20 cellular contexts compared by ENCODE assay signal in genomic region chr18:43276471-43276870, GRCh38. TPM values are rescaled to one million over a fixed set of nuclear protein-coding genes. Genes with fewer than 3 reads are reported as not detected.
DNase-seq lines count a peak whose midpoint lies in the region; ATAC-seq, FAIRE-seq and TF ChIP-seq lines count a peak whose summit lies in the region.
"Had no signal": no experiment of that assay in that cellular context is flagged by ENCODE, and none has a peak within 500 bp of the region (broad histone marks: within the 10 kb centered on the region; RNA-seq: fewer than 3 reads in every experiment).

No MANE protein-coding gene starts in this region.

- H3K4me3 ChIP-seq in HUES48 (ENCODE audit: low read depth, low read length): peak overlapping the region; percentile 58
- H3K4me3 ChIP-seq: right lobe of liver, upper lobe of left lung had no signal

- TF ChIP-seq CTCF in VCaP (conservative IDR thresholded peaks at IDR 0.05) (no peak), foreskin keratinocyte (conservative IDR thresholded peaks at IDR 0.05) (no peak)

- no peaks in the 10 kb centered on the region for H3K9me3 ChIP-seq in HUES48 (ENCODE audit: control insufficient read depth, insufficient read depth, low read length)
- H3K9me3 ChIP-seq: right lobe of liver, upper lobe of left lung had no signal

- H3K27me3 ChIP-seq in HUES48 (ENCODE audit: control insufficient read depth, insufficient read depth, low read length) (no peaks in the 10 kb centered on the region), foreskin keratinocyte (no peaks in the 10 kb centered on the region)
- H3K27me3 ChIP-seq: right lobe of liver, upper lobe of left lung had no signal

- FAIRE-seq in islet of Langerhans (lab: Jason Lieb, UNC): peak; percentile 47
- FAIRE-seq: frontal cortex, GM12891 had no signal

- H3K9ac ChIP-seq in HUES48 (ENCODE audit: low read depth, low read length): no peak overlapping the region

- H3K4me1 ChIP-seq in HUES48 (ENCODE audit: control insufficient read depth, insufficient read depth, low read length) (peaks cover 19% of the 10 kb centered on the region), foreskin keratinocyte (no peaks in the 10 kb centered on the region)
- H3K4me1 ChIP-seq: right lobe of liver, upper lobe of left lung had no signal

- peak; percentile 74 for DNase-seq in NCI-H1092 treated with DMSO at 0.1 percent for 48 hours (lab: John Stamatoyannopoulos, UW)
- no peak for DNase-seq in NCI-H1092 (lab: John Stamatoyannopoulos, UW)
- DNase-seq in COLO668 (lab: John Stamatoyannopoulos, UW; ENCODE audit: unreplicated experiment): no peak
- no peak for DNase-seq in foreskin keratinocyte
- no peak for DNase-seq in 8988T
- DNase-seq: activated CD4-positive, alpha-beta memory T cell treated with anti-CD3 and anti-CD28 coated beads for 36 hours; activated effector memory CD4-positive, alpha-beta T cell treated with Interleukin-2 at 50 U/mL for 16 hours; activated naive CD8-positive, alpha-beta T cell treated with anti-CD3 and anti-CD28 coated beads, Interleukin-2, amount 10 ng/mL, durations not matched to agents 7 days and 5 days; AML-193; effector memory CD4-positive, alpha-beta T cell; upper lobe of left lung had no signal

- ATAC-seq in foreskin keratinocyte: no peak
- ATAC-seq: esophagus mucosa had no signal

- no peaks in the 10 kb centered on the region for H3K36me3 ChIP-seq in HUES48 (ENCODE audit: control insufficient read depth, insufficient read depth, low read length)
- H3K36me3 ChIP-seq: right lobe of liver, upper lobe of left lung had no signal

- H3K27ac ChIP-seq in HUES48 (ENCODE audit: low read depth, low read length): no peak overlapping the region
- peak overlapping the region; percentile 83 for H3K27ac ChIP-seq in VCaP
- no peak overlapping the region for H3K27ac ChIP-seq in foreskin keratinocyte
- H3K27ac ChIP-seq: right lobe of liver, upper lobe of left lung had no signal

RNA-seq across cellular contexts. Expression of gene SYT4, which starts 0.8 kb away (rescaled TPM):
- total RNA-seq in foreskin keratinocyte: not detected in 2 replicates
- not detected in 2 replicates for polyA plus RNA-seq in foreskin keratinocyte
- total RNA-seq: A172; activated CD4-positive, alpha-beta memory T cell treated with anti-CD3 and anti-CD28 coated beads for 36 hours; activated naive CD8-positive, alpha-beta T cell treated with anti-CD3 and anti-CD28 coated beads, Interleukin-2, amount 10 ng/mL, durations not matched to agents 7 days and 5 days; esophagus mucosa; right lobe of liver; RPMI7951 had no signal
